ENCODE assay signal across 8 cellular contexts in the genomic region with DNA sequence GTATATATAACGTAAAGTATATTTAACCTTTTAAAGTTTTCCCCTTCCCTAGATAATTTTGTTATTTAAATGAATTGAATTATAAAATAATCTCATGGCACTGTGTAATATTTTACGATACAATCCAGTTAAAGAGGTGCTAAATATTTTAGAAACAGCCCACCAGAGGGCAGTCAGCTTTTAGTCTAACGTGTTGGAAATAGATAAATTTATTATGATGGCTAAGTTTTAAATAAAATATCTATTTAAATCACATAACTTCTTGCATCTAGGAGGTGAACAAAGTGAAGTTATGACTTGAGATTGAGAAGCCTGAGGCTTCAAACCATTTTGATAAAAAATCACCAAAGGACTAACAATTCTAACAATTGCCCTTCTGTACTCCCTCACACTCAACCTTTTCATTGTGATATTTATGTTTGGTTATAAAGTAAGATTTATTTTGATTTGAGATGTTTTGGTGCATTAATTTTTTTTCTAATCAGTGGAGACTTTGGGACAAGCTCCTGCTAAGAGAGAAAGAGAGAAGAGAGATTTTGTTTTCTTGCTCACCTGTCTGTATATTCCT.
DNase-seq lines count a peak whose midpoint lies in the region; ATAC-seq and TF ChIP-seq lines count a peak whose summit lies in the region.

No MANE protein-coding gene starts in this region.

- H3K4me3 ChIP-seq in AG09309 (ENCODE audit: control insufficient read depth, low read depth, low read length) (no peak overlapping the region), gastrocnemius medialis (no peak overlapping the region)

- H3K36me3 ChIP-seq in gastrocnemius medialis: no peaks in the 10 kb centered on the region

- H3K27me3 ChIP-seq in gastrocnemius medialis: peaks cover 39 to 41% (median 40%) of the 10 kb centered on the region in 3 donors

- no peak overlapping the region for H3K27ac ChIP-seq in gastrocnemius medialis

- no peaks in the 10 kb centered on the region for H3K4me1 ChIP-seq in gastrocnemius medialis

- H3K36me3 Mint-ChIP-seq in activated naive CD4-positive, alpha-beta T cell treated with anti-CD3 and anti-CD28 coated beads, Interleukin-2, amount 10 ng/mL, durations not matched to agents 7 days and 5 days: peaks cover 2% of the 10 kb centered on the region

- H3K9me3 ChIP-seq in gastrocnemius medialis: no peaks in the 10 kb centered on the region

- ATAC-seq in GM19324 (IDR thresholded peaks at IDR 0.05; ENCODE audit: low FRiP score, unreplicated experiment) (no peak), gastrocnemius medialis (no peak), HG02571 (IDR thresholded peaks at IDR 0.05; ENCODE audit: unreplicated experiment) (no peak)

- intact Hi-C loops in gastrocnemius medialis (cut with DNase I; ENCODE audit: low total_unique reads): loop anchor here (2.0 kb wide), 1 partner anchor 250 kb away; no protein-coding TSS in a partner anchor

- CTCF ChIA-PET in activated naive CD4-positive, alpha-beta T cell treated with anti-CD3 and anti-CD28 coated beads, Interleukin-2, amount 10 ng/mL, durations not matched to agents 7 days and 5 days (lab: Charles Lee): interaction anchor here (0.6 to 5.8 kb wide), 14 partner anchors 10 to 744 kb away, joined by 3 to 26 read pairs (median 3); no protein-coding TSS in a partner anchor

- peaks cover 31% of the 10 kb centered on the region for H3K27me3 Mint-ChIP-seq in activated naive CD4-positive, alpha-beta T cell treated with anti-CD3 and anti-CD28 coated beads, Interleukin-2, amount 10 ng/mL, durations not matched to agents 7 days and 5 days

- peaks cover 25% of the 10 kb centered on the region for H3K4me1 Mint-ChIP-seq in activated naive CD4-positive, alpha-beta T cell treated with anti-CD3 and anti-CD28 coated beads, Interleukin-2, amount 10 ng/mL, durations not matched to agents 7 days and 5 days

- H3K4me3 Mint-ChIP-seq in activated naive CD4-positive, alpha-beta T cell treated with anti-CD3 and anti-CD28 coated beads, Interleukin-2, amount 10 ng/mL, durations not matched to agents 7 days and 5 days: no peak overlapping the region

- no peaks in the 10 kb centered on the region for H3K9me3 Mint-ChIP-seq in activated naive CD4-positive, alpha-beta T cell treated with anti-CD3 and anti-CD28 coated beads, Interleukin-2, amount 10 ng/mL, durations not matched to agents 7 days and 5 days

- TF ChIP-seq CTCF in AG09309 (IDR thresholded peaks at IDR 0.05; ENCODE audit: control insufficient read depth, insufficient read depth, low read depth, low read length, missing control alignments): peak; percentile 36
- peak in 1 of 5 experiments; percentile 30 for TF ChIP-seq CTCF in gastrocnemius medialis (IDR thresholded peaks at IDR 0.05 in 4 of 5, conservative IDR thresholded peaks at IDR 0.05 in 1 of 5)

- in situ Hi-C loops in gastrocnemius medialis (cut with MboI; ENCODE audit: low sequenced_read_pairs in 4 of 4): loop anchor here in 3 of 4 donors (10.0 to 25.0 kb wide), 2 partner anchors 248 to 256 kb away; no protein-coding TSS in a partner anchor

- H3K27ac Mint-ChIP-seq in activated naive CD4-positive, alpha-beta T cell treated with anti-CD3 and anti-CD28 coated beads, Interleukin-2, amount 10 ng/mL, durations not matched to agents 7 days and 5 days: no peak overlapping the region

- TF ChIP-seq POLR2A in gastrocnemius medialis (IDR thresholded peaks at IDR 0.05): no peak

- DNase-seq in AG09309 (ENCODE audit: low read depth) (no peak), GF-D8 (lab: John Stamatoyannopoulos, UW) (peak; percentile 8), NCI-H2171 (lab: John Stamatoyannopoulos, UW) (peak; percentile 5), kidney tubule cell (ENCODE audit: low spot score) (peak; percentile 42), gastrocnemius medialis (no peak)
- peak; percentile 50 for DNase-seq in activated naive CD4-positive, alpha-beta T cell treated with anti-CD3 and anti-CD28 coated beads, Interleukin-2, amount 10 ng/mL, durations not matched to agents 7 days and 5 days

Comparison
In these comparisons a context has a peak if more than half of its experiments do, and no peak if none do; other contexts are left out.
1. DNase-seq: peak in GF-D8 (single experiment), NCI-H2171 (single experiment), activated naive CD4-positive, alpha-beta T cell treated with anti-CD3 and anti-CD28 coated beads, Interleukin-2, amount 10 ng/mL, durations not matched to agents 7 days and 5 days (single experiment) and kidney tubule cell (single experiment); none in AG09309 (single experiment) and gastrocnemius medialis (0 of 2).